In the genomic region with DNA sequence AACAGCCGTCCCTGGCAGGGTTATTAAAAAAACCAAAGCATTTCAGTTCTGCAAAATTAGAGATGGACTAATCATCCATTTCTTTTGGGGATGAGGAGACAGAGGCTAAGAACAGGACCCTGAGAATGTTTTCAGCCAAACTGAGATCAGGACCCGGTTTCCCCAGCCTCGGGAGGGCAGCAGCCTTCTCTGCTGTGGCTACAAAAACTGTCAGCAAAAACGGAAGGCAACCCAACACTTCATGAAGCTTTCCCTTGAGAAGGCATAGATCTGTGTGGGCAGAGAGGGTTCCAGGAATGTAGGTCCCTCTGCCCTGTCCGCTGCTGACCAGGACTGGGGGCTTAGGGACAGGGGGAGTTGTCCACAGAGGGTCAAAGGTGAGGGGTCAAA, we compare ENCODE assay signal across 1 cellular context.
TF ChIP-seq lines count a peak whose summit lies in the region.

No MANE protein-coding gene starts in this region.

TF ChIP-seq in H1, 55 proteins besides CTCF, POLR2A, EP300 and RAD21:
- TF ChIP-seq CHD2 (IDR thresholded peaks at IDR 0.05; ENCODE audit: low read length) (no peak), SIRT6 (IDR thresholded peaks at IDR 0.05; ENCODE audit: low read length) (no peak), TBP (IDR thresholded peaks at IDR 0.05; ENCODE audit: low read depth, low read length) (no peak), KDM5A (IDR thresholded peaks at IDR 0.05; ENCODE audit: low read length) (no peak), SP2 (IDR thresholded peaks at IDR 0.05; ENCODE audit: low read length) (no peak), RXRA (IDR thresholded peaks at IDR 0.05; ENCODE audit: insufficient read depth, low read depth, low read length) (no peak), FOSL1 (IDR thresholded peaks at IDR 0.05; ENCODE audit: insufficient read depth, low read depth, low read length) (no peak), KDM1A (IDR thresholded peaks at IDR 0.05; ENCODE audit: borderline replicate concordance, low read length) (no peak)
- TF ChIP-seq, protein P1, sequence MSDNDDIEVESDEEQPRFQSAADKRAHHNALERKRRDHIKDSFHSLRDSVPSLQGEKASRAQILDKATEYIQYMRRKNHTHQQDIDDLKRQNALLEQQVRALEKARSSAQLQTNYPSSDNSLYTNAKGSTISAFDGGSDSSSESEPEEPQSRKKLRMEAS (IDR thresholded peaks at IDR 0.05) = no peak
- TF ChIP-seq, protein P2, sequence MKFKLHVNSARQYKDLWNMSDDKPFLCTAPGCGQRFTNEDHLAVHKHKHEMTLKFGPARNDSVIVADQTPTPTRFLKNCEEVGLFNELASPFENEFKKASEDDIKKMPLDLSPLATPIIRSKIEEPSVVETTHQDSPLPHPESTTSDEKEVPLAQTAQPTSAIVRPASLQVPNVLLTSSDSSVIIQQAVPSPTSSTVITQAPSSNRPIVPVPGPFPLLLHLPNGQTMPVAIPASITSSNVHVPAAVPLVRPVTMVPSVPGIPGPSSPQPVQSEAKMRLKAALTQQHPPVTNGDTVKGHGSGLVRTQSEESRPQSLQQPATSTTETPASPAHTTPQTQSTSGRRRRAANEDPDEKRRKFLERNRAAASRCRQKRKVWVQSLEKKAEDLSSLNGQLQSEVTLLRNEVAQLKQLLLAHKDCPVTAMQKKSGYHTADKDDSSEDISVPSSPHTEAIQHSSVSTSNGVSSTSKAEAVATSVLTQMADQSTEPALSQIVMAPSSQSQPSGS (IDR thresholded peaks at IDR 0.05; ENCODE audit: low read length) = no peak
